ENCODE assay signal across 24 cellular contexts in the genomic region with DNA sequence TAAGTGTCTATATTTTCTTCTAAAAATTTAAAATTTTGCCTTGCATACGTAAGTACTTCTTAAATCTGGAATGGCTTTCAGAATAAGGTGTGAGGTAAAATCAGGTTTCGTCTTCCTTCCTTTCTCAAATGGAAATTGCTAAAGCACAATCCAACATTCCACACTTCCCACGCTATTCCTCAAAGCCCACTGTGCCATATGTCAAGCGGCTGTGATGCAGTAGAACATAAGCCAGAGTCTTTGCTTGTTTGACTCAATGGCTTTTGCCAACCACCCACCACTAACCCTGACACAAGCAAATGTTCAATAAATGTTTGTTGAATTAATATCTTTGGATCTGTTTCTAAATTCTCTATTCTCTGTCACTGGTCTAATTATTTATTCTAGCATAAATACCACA.
DNase-seq lines count a peak whose midpoint lies in the region; TF ChIP-seq lines count a peak whose summit lies in the region.
"Had no signal": no experiment of that assay in that cellular context is flagged by ENCODE, and none has a peak within 500 bp of the region (broad histone marks: within the 10 kb centered on the region; RNA-seq: fewer than 3 reads in every experiment).

No MANE protein-coding gene starts in this region.

- DNase-seq in Ammon's horn (ENCODE audit: low spot score) (peak; percentile 60), fibroblast of mammary gland (ENCODE audit: low read depth) (peak; percentile 48), inferior parietal cortex (ENCODE audit: extremely low spot score) (peak; percentile 23), superior temporal gyrus (ENCODE audit: extremely low spot score) (peak; percentile 46), NCI-H2196 (lab: John Stamatoyannopoulos, UW; ENCODE audit: unreplicated experiment) (no peak), ACHN (no peak), NCI-H2029 (lab: John Stamatoyannopoulos, UW) (no peak)
- DNase-seq: 8988T; AML-193; BE2C; C1 segment of cervical spinal cord; CD4-positive, alpha-beta memory T cell; CD4-positive, CD25-positive, alpha-beta regulatory T cell; CD8-positive, alpha-beta memory T cell; COR-L47; DMS 273 treated with DMSO at 0.1 percent for 48 hours; DMS153; DMS53; DMS79; DND-41; EL; GDM1 had no signal

- H3K4me3 ChIP-seq in fibroblast of mammary gland (ENCODE audit: control insufficient read depth, low read depth, low read length), result no peak overlapping the region
- H3K4me3 ChIP-seq: BLaER1, GM12878 had no signal

- no peak for TF ChIP-seq CTCF in fibroblast of mammary gland (conservative IDR thresholded peaks at IDR 0.05; ENCODE audit: control insufficient read depth, insufficient read depth, low read depth, low read length)

- in situ Hi-C loops in ACHN (cut with HindIII; ENCODE audit: low pct_ligation_motif_present, low pct_unique_long_range_greater_than_20kb, low sequenced_read_pairs), result no loop called here

Comparison
In these comparisons a context has a peak if more than half of its experiments do, and no peak if none do; other contexts are left out.
1. DNase-seq: peak in Ammon's horn (single experiment), fibroblast of mammary gland (single experiment), inferior parietal cortex (single experiment) and superior temporal gyrus (single experiment); none in NCI-H2196 (single experiment), ACHN (single experiment) and NCI-H2029 (single experiment).